Comparison of ENCODE assay signal across 20 cellular contexts in genomic region chr15:43008150-43008549, GRCh38.
"Had no signal": no experiment of that assay in that cellular context is flagged by ENCODE, and none has a peak within 500 bp of the region (broad histone marks: within the 10 kb centered on the region; RNA-seq: fewer than 3 reads in every experiment).

No MANE protein-coding gene starts in this region.

- H3K27me3 ChIP-seq: neutrophil, pancreas, sigmoid colon, stomach, thyroid gland, upper lobe of left lung, vagina had no signal

- ATAC-seq: effector memory CD8-positive, alpha-beta T cell; natural killer cell; pancreas; stimulated activated effector memory CD8-positive, alpha-beta T cell treated with anti-CD3 and anti-CD28 coated beads, Interleukin-12 subunit alpha, Interleukin-12 subunit beta, amount 100 ng/mL, for 72 hours had no signal

- DNase-seq: cortex of kidney; effector memory CD8-positive, alpha-beta T cell; erythroblast; head of caudate nucleus; natural killer cell; sigmoid colon; stimulated activated CD4-positive, alpha-beta T cell treated with anti-CD3 and anti-CD28 coated beads, Interleukin-2, amount 100 ng/mL, for 24 hours; stimulated activated CD4-positive, alpha-beta T cell treated with anti-CD3 and anti-CD28 coated beads, Interleukin-4, amount 100 ng/mL, for 24 hours; stimulated activated naive CD4-positive, alpha-beta T cell treated with Interleukin-2 at 50 U/mL for 16 hours; stomach; thyroid gland had no signal

- H3K4me3 ChIP-seq: lung, pancreas, sigmoid colon, stomach, thyroid gland, upper lobe of left lung, vagina had no signal

- H3K27ac ChIP-seq: neutrophil, pancreas, sigmoid colon, stomach, thyroid gland, upper lobe of left lung, vagina had no signal

- H3K9me3 ChIP-seq: neutrophil, pancreas, sigmoid colon, stomach, thyroid gland, upper lobe of left lung, vagina had no signal

- H3K4me1 ChIP-seq: pancreas, sigmoid colon, stomach, thyroid gland, upper lobe of left lung, vagina had no signal

- FAIRE-seq: endometrium, frontal cortex, keratinocyte, pancreas had no signal
